In genomic region chr7:111853231-111853990, GRCh38 we compare ENCODE assay signal across 10 cellular contexts.
DNase-seq lines count a peak whose midpoint lies in the region; ATAC-seq and TF ChIP-seq lines count a peak whose summit lies in the region.
"Had no signal": no experiment of that assay in that cellular context is flagged by ENCODE, and none has a peak within 500 bp of the region (broad histone marks: within the 10 kb centered on the region; RNA-seq: fewer than 3 reads in every experiment).

No MANE protein-coding gene starts in this region.

- H3K9me3 ChIP-seq in WERI-Rb-1 (ENCODE audit: severe bottlenecking): no peaks in the 10 kb centered on the region

- no peak overlapping the region for H3K27ac Mint-ChIP-seq in HFFc6
- H3K27ac Mint-ChIP-seq in activated T-helper 1 cell treated with anti-CD3 and anti-CD28 coated beads, Interleukin-12 subunit alpha, Interleukin-12 subunit beta, Interleukin-2, Interleukin-4 antibody, amounts not matched to agents 30 ng/mL and 10 ng/mL and 1 ng/mL, durations not matched to agents 14 hours and 24 hours and 36 hours: no peak overlapping the region

- TF ChIP-seq CTCF in HFFc6 (IDR thresholded peaks at IDR 0.05): peak; percentile 69
- TF ChIP-seq CTCF in WERI-Rb-1 (IDR thresholded peaks at IDR 0.05; ENCODE audit: low read depth, low read length): peak; percentile 27; the same call in 1 of the 2 replicates

- no peak overlapping the region for H3K4me3 Mint-ChIP-seq in HFFc6
- no peak overlapping the region for H3K4me3 Mint-ChIP-seq in activated T-helper 1 cell treated with anti-CD3 and anti-CD28 coated beads, Interleukin-12 subunit alpha, Interleukin-12 subunit beta, Interleukin-2, Interleukin-4 antibody, amounts not matched to agents 30 ng/mL and 10 ng/mL and 1 ng/mL, durations not matched to agents 14 hours and 24 hours and 36 hours

- peaks cover 21% of the 10 kb centered on the region for H3K36me3 Mint-ChIP-seq in HFFc6 (ENCODE audit: low read depth)
- H3K36me3 Mint-ChIP-seq in activated T-helper 1 cell treated with anti-CD3 and anti-CD28 coated beads, Interleukin-12 subunit alpha, Interleukin-12 subunit beta, Interleukin-2, Interleukin-4 antibody, amounts not matched to agents 30 ng/mL and 10 ng/mL and 1 ng/mL, durations not matched to agents 14 hours and 24 hours and 36 hours (ENCODE audit: low read depth): no peaks in the 10 kb centered on the region

- intact Hi-C loops in activated T-helper 1 cell treated with anti-CD3 and anti-CD28 coated beads, Interleukin-12 subunit alpha, Interleukin-12 subunit beta, Interleukin-2, Interleukin-4 antibody, amounts not matched to agents 30 ng/mL and 10 ng/mL and 1 ng/mL, durations not matched to agents 14 hours and 24 hours and 36 hours (cut with micrococcal nuclease): no loop called here

- H3K9me3 Mint-ChIP-seq in HFFc6: peaks cover 22% of the 10 kb centered on the region
- peaks cover 8% of the 10 kb centered on the region for H3K9me3 Mint-ChIP-seq in activated T-helper 1 cell treated with anti-CD3 and anti-CD28 coated beads, Interleukin-12 subunit alpha, Interleukin-12 subunit beta, Interleukin-2, Interleukin-4 antibody, amounts not matched to agents 30 ng/mL and 10 ng/mL and 1 ng/mL, durations not matched to agents 14 hours and 24 hours and 36 hours

- H3K27me3 Mint-ChIP-seq in HFFc6 (ENCODE audit: insufficient read depth): peaks cover 2% of the 10 kb centered on the region; the same call in 1 of the 2 replicates
- H3K27me3 Mint-ChIP-seq in activated T-helper 1 cell treated with anti-CD3 and anti-CD28 coated beads, Interleukin-12 subunit alpha, Interleukin-12 subunit beta, Interleukin-2, Interleukin-4 antibody, amounts not matched to agents 30 ng/mL and 10 ng/mL and 1 ng/mL, durations not matched to agents 14 hours and 24 hours and 36 hours (ENCODE audit: insufficient read depth): no peaks in the 10 kb centered on the region

- H3K4me1 Mint-ChIP-seq in HFFc6 (ENCODE audit: low read depth): peaks cover 25% of the 10 kb centered on the region
- H3K4me1 Mint-ChIP-seq in activated T-helper 1 cell treated with anti-CD3 and anti-CD28 coated beads, Interleukin-12 subunit alpha, Interleukin-12 subunit beta, Interleukin-2, Interleukin-4 antibody, amounts not matched to agents 30 ng/mL and 10 ng/mL and 1 ng/mL, durations not matched to agents 14 hours and 24 hours and 36 hours (ENCODE audit: low read depth): no peaks in the 10 kb centered on the region

- H3K27me3 ChIP-seq in WERI-Rb-1 (ENCODE audit: insufficient read depth, low read depth, severe bottlenecking): no peaks in the 10 kb centered on the region

- no peak overlapping the region for H3K27ac ChIP-seq in WERI-Rb-1

- no peaks in the 10 kb centered on the region for H3K36me3 ChIP-seq in WERI-Rb-1

- ATAC-seq in GM21390 (IDR thresholded peaks at IDR 0.05; ENCODE audit: unreplicated experiment): no peak

- DNase-seq in Ammon's horn (ENCODE audit: low spot score) (peak; percentile 58), HFFc6 (peak; percentile 19), WERI-Rb-1 (peak; percentile 27), hepatic stellate cell (ENCODE audit: low spot score) (peak; percentile 10), cerebellum (ENCODE audit: low spot score) (no peak), SHP77 (lab: John Stamatoyannopoulos, UW) (no peak)
- no peak for DNase-seq in activated T-helper 1 cell treated with anti-CD3 and anti-CD28 coated beads, Interleukin-12 subunit alpha, Interleukin-12 subunit beta, Interleukin-2, Interleukin-4 antibody, amounts not matched to agents 30 ng/mL and 10 ng/mL and 1 ng/mL, durations not matched to agents 14 hours and 24 hours and 36 hours (ENCODE audit: low spot score)
- DNase-seq: Calu3, NCI-H187 had no signal

- H3K4me3 ChIP-seq in WERI-Rb-1 (ENCODE audit: low read depth, low read length): no peak overlapping the region

Comparison
In these comparisons a context has a peak if more than half of its experiments do, and no peak if none do; other contexts are left out.
1. DNase-seq: peak in Ammon's horn (single experiment), HFFc6 (single experiment), WERI-Rb-1 (single experiment) and hepatic stellate cell (single experiment); none in activated T-helper 1 cell treated with anti-CD3 and anti-CD28 coated beads, Interleukin-12 subunit alpha, Interleukin-12 subunit beta, Interleukin-2, Interleukin-4 antibody, amounts not matched to agents 30 ng/mL and 10 ng/mL and 1 ng/mL, durations not matched to agents 14 hours and 24 hours and 36 hours (single experiment), cerebellum (single experiment) and SHP77 (0 of 2).